32 cellular contexts compared by ENCODE assay signal in genomic region chr14:67932708-67933107, GRCh38.
"Had no signal": no experiment of that assay in that cellular context is flagged by ENCODE, and none has a peak within 500 bp of the region (broad histone marks: within the 10 kb centered on the region; RNA-seq: fewer than 3 reads in every experiment).

No MANE protein-coding gene starts in this region.

- H3K27me3 Mint-ChIP-seq: activated CD4-positive, alpha-beta memory T cell treated with anti-CD3 and anti-CD28 coated beads for 36 hours; activated CD4-positive, alpha-beta T cell treated with anti-CD3 and anti-CD28 coated beads, Interleukin-2, amount 10 ng/mL, durations not matched to agents 24 days and 14 days; activated naive CD8-positive, alpha-beta T cell treated with anti-CD3 and anti-CD28 coated beads for 36 hours; natural killer cell treated with Interleukin-12 subunit alpha and Interleukin-12 subunit beta and Interleukin-15 and Interleukin-18, amount 100 ng/mL, for 72 hours; stimulated activated memory B cell treated with anti-CD40 and anti-IgM and Interleukin-4, amounts not matched to agents 10 μg/mL and 1 μg/mL and 100 μg/mL, for 72 hours; stimulated activated naive CD8-positive, alpha-beta T cell treated with anti-CD3 and anti-CD28 coated beads, Interleukin-15, amount 100 ng/mL, for 72 hours had no signal

- H3K9me3 ChIP-seq: pancreas, prostate gland had no signal

- ATAC-seq: gastroesophageal sphincter; stimulated activated memory B cell treated with anti-CD40 and anti-IgM and Interleukin-4, amounts not matched to agents 10 μg/mL and 1 μg/mL and 100 μg/mL, for 72 hours; stimulated activated naive CD8-positive, alpha-beta T cell treated with anti-CD3 and anti-CD28 coated beads, Interleukin-15, amount 100 ng/mL, for 72 hours had no signal

- H3K4me1 ChIP-seq: prostate gland had no signal

- H3K4me2 ChIP-seq: smooth muscle cell had no signal

- H3K9me3 Mint-ChIP-seq: natural killer cell treated with Interleukin-12 subunit alpha and Interleukin-12 subunit beta and Interleukin-15 and Interleukin-18, amount 100 ng/mL, for 72 hours had no signal

- H3K27ac Mint-ChIP-seq: activated CD4-positive, alpha-beta memory T cell treated with anti-CD3 and anti-CD28 coated beads for 36 hours; activated CD4-positive, alpha-beta T cell treated with anti-CD3 and anti-CD28 coated beads, Interleukin-2, amount 10 ng/mL, durations not matched to agents 24 days and 14 days; activated naive CD4-positive, alpha-beta T cell treated with anti-CD3 and anti-CD28 coated beads for 36 hours; activated naive CD8-positive, alpha-beta T cell treated with anti-CD3 and anti-CD28 coated beads for 36 hours; activated T-helper 1 cell treated with anti-CD3 and anti-CD28 coated beads, Interleukin-12 subunit alpha, Interleukin-12 subunit beta, Interleukin-2, Interleukin-4 antibody, amounts not matched to agents 30 ng/mL and 10 ng/mL and 1 ng/mL, durations not matched to agents 14 hours and 24 hours and 36 hours; natural killer cell treated with Interleukin-12 subunit alpha and Interleukin-12 subunit beta and Interleukin-15 and Interleukin-18, amount 100 ng/mL, for 72 hours; stimulated activated memory B cell treated with anti-CD40 and anti-IgM and Interleukin-4, amounts not matched to agents 10 μg/mL and 1 μg/mL and 100 μg/mL, for 72 hours; T-helper 1 cell treated with Interleukin-12 subunit alpha and Interleukin-12 subunit beta and Interleukin-4 antibody, amounts not matched to agents 30 μg/mL and 1 μg/mL, for 36 hours had no signal

- H3K4me3 ChIP-seq: ascending aorta, gastroesophageal sphincter, mucosa of descending colon, pancreas, prostate gland, smooth muscle cell, upper lobe of left lung had no signal

- DNase-seq: activated CD4-positive, alpha-beta memory T cell treated with anti-CD3 and anti-CD28 coated beads for 36 hours; activated CD4-positive, alpha-beta T cell treated with anti-CD3 and anti-CD28 coated beads, Interleukin-2, amount 10 ng/mL, durations not matched to agents 24 days and 14 days; activated CD4-positive, CD25-positive, alpha-beta regulatory T cell treated with anti-CD3 and anti-CD28 coated beads, Interleukin-2, amount 50 U/mL, for 72 hours; activated CD8-positive, alpha-beta memory T cell treated with anti-CD3 and anti-CD28 coated beads, Interleukin-2, amount 50 U/mL, for 4 hours; activated effector memory CD4-positive, alpha-beta T cell treated with anti-CD3 and anti-CD28 coated beads, Interleukin-2, amount 50 U/mL, for 16 hours; activated naive CD4-positive, alpha-beta T cell treated with anti-CD3 and anti-CD28 coated beads for 36 hours; activated naive CD8-positive, alpha-beta T cell treated with anti-CD3 and anti-CD28 coated beads for 36 hours; activated T-cell treated with anti-CD3 and anti-CD28 coated beads, Interleukin-2, amount 50 U/mL, for 1 hour; brain microvascular endothelial cell; cortex of kidney; hippocampal formation; kidney; left colon; mucosa of descending colon; nucleus accumbens; pancreas; retina; stimulated activated CD4-positive, alpha-beta T cell treated with anti-CD3 and anti-CD28 coated beads, Interleukin-1b, Interleukin-23, amount 100 ng/mL, for 48 hours; stimulated activated CD4-positive, alpha-beta T cell treated with anti-CD3 and anti-CD28 coated beads, Interleukin-4, amount 100 ng/mL, for 4 hours; stimulated activated CD8-positive, alpha-beta memory T cell treated with anti-CD3 and anti-CD28 coated beads, Interleukin-4, amount 100 ng/mL, for 48 hours; stimulated activated naive CD8-positive, alpha-beta T cell treated with anti-CD3 and anti-CD28 coated beads, Interleukin-15, amount 100 ng/mL, for 72 hours; substantia nigra; T-helper 9 cell; upper lobe of left lung had no signal

- H3K27me3 ChIP-seq: ascending aorta, brain microvascular endothelial cell, gastroesophageal sphincter, pancreas, upper lobe of left lung had no signal

- H3K27ac ChIP-seq: ascending aorta, brain microvascular endothelial cell, gastroesophageal sphincter, pancreas, upper lobe of left lung had no signal

- H3K4me3 Mint-ChIP-seq: activated CD4-positive, alpha-beta memory T cell treated with anti-CD3 and anti-CD28 coated beads for 36 hours; activated CD4-positive, alpha-beta T cell treated with anti-CD3 and anti-CD28 coated beads, Interleukin-2, amount 10 ng/mL, durations not matched to agents 24 days and 14 days; activated naive CD4-positive, alpha-beta T cell treated with anti-CD3 and anti-CD28 coated beads for 36 hours; activated naive CD8-positive, alpha-beta T cell treated with anti-CD3 and anti-CD28 coated beads for 36 hours; activated T-helper 1 cell treated with anti-CD3 and anti-CD28 coated beads, Interleukin-12 subunit alpha, Interleukin-12 subunit beta, Interleukin-2, Interleukin-4 antibody, amounts not matched to agents 30 ng/mL and 10 ng/mL and 1 ng/mL, durations not matched to agents 14 hours and 24 hours and 36 hours; natural killer cell treated with Interleukin-12 subunit alpha and Interleukin-12 subunit beta and Interleukin-15 and Interleukin-18, amount 100 ng/mL, for 72 hours; stimulated activated memory B cell treated with anti-CD40 and anti-IgM and Interleukin-4, amounts not matched to agents 10 μg/mL and 1 μg/mL and 100 μg/mL, for 72 hours; stimulated activated naive CD8-positive, alpha-beta T cell treated with anti-CD3 and anti-CD28 coated beads, Interleukin-15, amount 100 ng/mL, for 72 hours; T-helper 1 cell treated with Interleukin-12 subunit alpha and Interleukin-12 subunit beta and Interleukin-4 antibody, amounts not matched to agents 30 μg/mL and 1 μg/mL, for 36 hours had no signal

- H3K36me3 ChIP-seq: ascending aorta, brain microvascular endothelial cell, gastroesophageal sphincter, pancreas, prostate gland, upper lobe of left lung had no signal
